ENCODE assay signal across 33 cellular contexts in the genomic region with DNA sequence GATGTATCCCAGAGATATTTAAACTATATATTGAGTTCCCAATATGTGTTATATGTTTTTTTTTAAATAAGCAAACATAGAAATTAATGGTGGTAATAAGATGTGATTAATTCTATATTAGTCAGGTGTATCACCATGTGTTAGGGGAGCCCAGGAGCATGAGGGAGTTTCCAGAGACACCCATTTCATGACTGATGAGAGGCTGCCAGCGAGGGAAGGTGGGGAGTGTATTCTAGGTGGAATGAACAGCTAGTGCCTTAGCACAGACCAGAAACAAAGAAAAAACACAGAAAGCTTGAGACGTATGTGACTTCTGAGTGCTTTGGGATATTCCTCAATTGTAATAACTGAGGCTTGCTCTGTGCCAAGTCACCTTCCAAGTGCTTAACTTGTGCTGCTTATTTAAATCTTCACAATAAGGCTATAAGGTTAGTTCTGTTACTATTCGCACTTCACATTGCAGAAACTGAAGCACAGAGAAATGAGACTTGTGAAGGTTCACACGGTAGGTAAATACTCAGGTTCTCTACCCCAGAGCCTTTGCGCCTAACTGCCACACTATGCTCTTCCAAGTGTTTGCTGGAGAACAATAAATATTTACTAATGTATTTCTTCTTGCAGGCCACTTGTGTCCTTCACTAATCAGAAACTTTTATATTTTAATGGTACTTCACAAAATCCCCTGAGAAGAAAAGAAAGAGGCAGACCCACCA. TPM values are rescaled to one million over a fixed set of nuclear protein-coding genes. Genes with fewer than 3 reads are reported as not detected.
DNase-seq lines count a peak whose midpoint lies in the region; ATAC-seq, FAIRE-seq and TF ChIP-seq lines count a peak whose summit lies in the region.
"Had no signal": no experiment of that assay in that cellular context is flagged by ENCODE, and none has a peak within 500 bp of the region (broad histone marks: within the 10 kb centered on the region; RNA-seq: fewer than 3 reads in every experiment).

No MANE protein-coding gene starts in this region.

- H3K27me3 ChIP-seq in heart right ventricle (no peaks in the 10 kb centered on the region), Loucy (ENCODE audit: insufficient read depth, low read length, poor library complexity, severe bottlenecking) (no peaks in the 10 kb centered on the region), left lung (no peaks in the 10 kb centered on the region)
- H3K27me3 ChIP-seq: dorsolateral prefrontal cortex, pancreas, right lobe of liver, SJSA1, testis had no signal

- peak overlapping the region in 7 of 10 donors; percentile 31 to 90 (median 76) for H3K27ac ChIP-seq in heart right ventricle
- H3K27ac ChIP-seq in left lung = peak overlapping the region; percentile 54 to 64
- H3K27ac ChIP-seq: dorsolateral prefrontal cortex, right lobe of liver, SJSA1 had no signal

- no peaks in the 10 kb centered on the region for H3K36me3 ChIP-seq in heart right ventricle
- no peaks in the 10 kb centered on the region for H3K36me3 ChIP-seq in Loucy (ENCODE audit: insufficient read depth, low read length)
- no peaks in the 10 kb centered on the region for H3K36me3 ChIP-seq in left lung
- H3K36me3 ChIP-seq: lower lobe of right lung, pancreas, right lobe of liver, SJSA1 had no signal

- H4K20me1 ChIP-seq in Loucy (ENCODE audit: insufficient read depth, low read length, poor library complexity, severe bottlenecking) = no peaks in the 10 kb centered on the region

- H3K4me1 ChIP-seq in heart right ventricle (peaks cover 2 to 61% (median 41%) of the 10 kb centered on the region in 9 donors), Loucy (ENCODE audit: insufficient read depth, low read length, poor library complexity, severe bottlenecking) (peaks cover 41% of the 10 kb centered on the region), left lung (peaks cover 4 to 6% of the 10 kb centered on the region in 2 donors)
- H3K4me1 ChIP-seq: right lobe of liver, SJSA1 had no signal

- H3K4me2 ChIP-seq in Loucy (ENCODE audit: low read depth, low read length, poor library complexity, severe bottlenecking) = no peak overlapping the region

- H3K9me2 ChIP-seq in Loucy (replicated peaks; ENCODE audit: low read depth, low read length) = no peaks in the 10 kb centered on the region

- H3K9me3 ChIP-seq in heart right ventricle (no peaks in the 10 kb centered on the region), Loucy (ENCODE audit: insufficient read depth, low read depth, low read length) (no peaks in the 10 kb centered on the region), left lung (no peaks in the 10 kb centered on the region)
- H3K9me3 ChIP-seq: lower lobe of right lung, pancreas, right lobe of liver, SJSA1, testis had no signal

- no peaks in the 10 kb centered on the region for H3F3A ChIP-seq in Loucy (ENCODE audit: low read depth)

- TF ChIP-seq CTCF in heart right ventricle (IDR thresholded peaks at IDR 0.05) (no peak), Loucy (conservative IDR thresholded peaks at IDR 0.05; ENCODE audit: low read length) (no peak), left lung (IDR thresholded peaks at IDR 0.05) (no peak)

- DNase-seq in heart right ventricle (no peak), cardiac septum (ENCODE audit: low spot score) (no peak), left lung (no peak), urothelium cell line (ENCODE audit: low spot score) (no peak), NCI-H2196 (lab: John Stamatoyannopoulos, UW; ENCODE audit: unreplicated experiment) (no peak), cerebellar cortex (ENCODE audit: low spot score) (no peak)
- DNase-seq: ACHN; activated CD4-positive, alpha-beta memory T cell treated with anti-CD3 and anti-CD28 coated beads, Interleukin-2, amount 10 ng/mL, durations not matched to agents 7 days and 5 days; activated effector memory CD4-positive, alpha-beta T cell treated with Interleukin-2 at 50 U/mL for 16 hours; activated naive CD8-positive, alpha-beta T cell treated with anti-CD3 and anti-CD28 coated beads, Interleukin-2, amount 10 ng/mL, durations not matched to agents 7 days and 5 days; cerebellar nuclear complex; dorsolateral prefrontal cortex; GDM1; islet precursor cell; lower lobe of right lung; NCI-H1105 treated with DMSO at 0.1 percent for 48 hours; NCI-H1930; NCI-H226; NCI-H82; right lobe of liver; stimulated activated CD4-positive, alpha-beta T cell treated with anti-CD3 and anti-CD28 coated beads, Interleukin-4, amount 100 ng/mL, for 24 hours; T-helper 1 cell; testis had no signal

- 95 to 96% methylated on average over 5 of the region's 5 CpGs for WGBS in heart right ventricle, 2 donors

- H3K79me2 ChIP-seq in Loucy (ENCODE audit: insufficient read depth, low read length) = no peaks in the 10 kb centered on the region

- no peak overlapping the region for H3K4me3 ChIP-seq in heart right ventricle
- no peak overlapping the region for H3K4me3 ChIP-seq in Loucy (ENCODE audit: low read length, poor library complexity, severe bottlenecking)
- H3K4me3 ChIP-seq in left lung = no peak overlapping the region
- H3K4me3 ChIP-seq: dorsolateral prefrontal cortex, lower lobe of right lung, pancreas, right lobe of liver, SJSA1, testis had no signal

- peak; percentile 40 for FAIRE-seq in urothelium cell line (lab: Jason Lieb, UNC)
- FAIRE-seq: pancreas, TTC549 had no signal

- ATAC-seq in heart right ventricle (no peak), left lung (peak; percentile 54)
- ATAC-seq: right lobe of liver; stimulated activated memory B cell treated with anti-CD40 and anti-IgM and Interleukin-4, amounts not matched to agents 10 μg/mL and 1 μg/mL and 100 μg/mL, for 72 hours had no signal

- 0 out of 2 replicates have a peak overlapping the region, but pooled peaks have one; percentile 12 for H2AFZ ChIP-seq in Loucy (ENCODE audit: low read length)

- intact Hi-C loops in heart right ventricle (cut with DNase I) (loop anchor here in 1 of 10 donors (5.0 kb wide), 1 partner anchor 44 kb away; no protein-coding TSS in a partner anchor), cardiac septum (cut with DNase I) (loop anchor here (5.0 kb wide), 1 partner anchor 49 kb away; no protein-coding TSS in a partner anchor), left lung (cut with DNase I) (no loop called here)

- H3K9ac ChIP-seq in Loucy (ENCODE audit: low read depth, low read length, poor library complexity, severe bottlenecking) = no peak overlapping the region

RNA-seq across cellular contexts. Expression of a gene that starts 17.9 kb away (rescaled TPM):
- total RNA-seq in heart right ventricle (100 to 1,000 TPM; 151 to 456 (median 254) TPM), cardiac septum (677 TPM), left lung (100 to 1,000 TPM; 651 to 789 TPM)
- 100 to 1,000 TPM; 252 to 528 TPM for polyA plus RNA-seq in heart right ventricle
- total RNA-seq: activated CD4-positive, alpha-beta memory T cell treated with anti-CD3 and anti-CD28 coated beads, Interleukin-2, amount 10 ng/mL, durations not matched to agents 7 days and 5 days; neural crest cell; SJSA1 had no signal
- polyA plus RNA-seq: IgD-negative memory B cell had no signal

RNA-seq across cellular contexts. Expression of a gene that starts 34.8 kb away (rescaled TPM):
- under 1 TPM in 8 of 10 donors, not detected in 2; 0.14 to 0.79 (median 0.28) TPM for total RNA-seq in heart right ventricle
- under 1 TPM; 0.20 to 0.44 TPM for polyA plus RNA-seq in heart right ventricle
- 0.11 TPM for total RNA-seq in cardiac septum
- total RNA-seq in left lung = 10 to 100 TPM in 1 of 2 donors, 1 to 10 TPM in 1; 5.3 to 16.2 TPM
- total RNA-seq: H4, M059J, neural crest cell, RPMI7951, SJSA1 had no signal

RNA-seq across cellular contexts. Expression of a gene that starts 57.9 kb away (rescaled TPM):
- total RNA-seq in heart right ventricle (100 to 1,000 TPM in 1 of 10 donors, 10 to 100 TPM in 9; 28.1 to 150 (median 37.9) TPM), cardiac septum (45.1 TPM), left lung (100 to 1,000 TPM; 168 to 314 TPM)
- 100 to 1,000 TPM; 114 to 144 TPM for polyA plus RNA-seq in heart right ventricle
